8 cellular contexts compared by ENCODE assay signal in genomic region chr6:37699138-37699766, GRCh38. TPM values are rescaled to one million over a fixed set of nuclear protein-coding genes. Genes with fewer than 3 reads are reported as not detected.
DNase-seq lines count a peak whose midpoint lies in the region; ATAC-seq, FAIRE-seq and TF ChIP-seq lines count a peak whose summit lies in the region.

No MANE protein-coding gene starts in this region.

- TF ChIP-seq CTCF in pancreas (IDR thresholded peaks at IDR 0.05): no peak

- peak in 2 of 4 donors; percentile 66 to 72 for ATAC-seq in pancreas
- ATAC-seq in GM18870 (IDR thresholded peaks at IDR 0.05; ENCODE audit: unreplicated experiment): no peak
- no peak for ATAC-seq in HG03354 (IDR thresholded peaks at IDR 0.05; ENCODE audit: poor library complexity, severe bottlenecking, unreplicated experiment)

- 11 to 13% methylated on average over 31 to 32 of the region's 32 CpGs for WGBS in pancreas, 2 donors

- H3K4me3 ChIP-seq in effector memory CD4-positive, alpha-beta T cell (ENCODE audit: insufficient read depth, low read depth, low read length, poor library complexity, severe bottlenecking): peak overlapping the region; percentile 85
- peak overlapping the region; percentile 20 to 80 (median 57) for H3K4me3 ChIP-seq in pancreas

- peaks cover 14% of the 10 kb centered on the region for H3K4me1 ChIP-seq in effector memory CD4-positive, alpha-beta T cell (ENCODE audit: control insufficient read depth, insufficient read depth, low read length, poor library complexity, severe bottlenecking)
- H3K4me1 ChIP-seq in pancreas: peaks cover 0 to 8% (median 7%) of the 10 kb centered on the region in 3 donors

- no peak for FAIRE-seq in pancreas (lab: Jason Lieb, UNC)
- FAIRE-seq in urothelium cell line (lab: Jason Lieb, UNC): no peak

- H3K9me3 ChIP-seq in effector memory CD4-positive, alpha-beta T cell (ENCODE audit: control insufficient read depth, low read length): no peaks in the 10 kb centered on the region
- no peaks in the 10 kb centered on the region for H3K9me3 ChIP-seq in pancreas

- peaks cover 6% of the 10 kb centered on the region for H3K27me3 ChIP-seq in effector memory CD4-positive, alpha-beta T cell (replicated peaks; ENCODE audit: control insufficient read depth, insufficient read depth, low read length, poor library complexity, severe bottlenecking)
- peaks cover 0 to 5% (median 0%) of the 10 kb centered on the region in 4 donors for H3K27me3 ChIP-seq in pancreas

- intact Hi-C loops in pancreas (cut with DNase I): no loop called here

- no peaks in the 10 kb centered on the region for H3K36me3 ChIP-seq in effector memory CD4-positive, alpha-beta T cell (ENCODE audit: control insufficient read depth, insufficient read depth, low read length)
- no peaks in the 10 kb centered on the region for H3K36me3 ChIP-seq in pancreas

- H3K27ac ChIP-seq in effector memory CD4-positive, alpha-beta T cell (ENCODE audit: insufficient read depth, low read length, poor library complexity, severe bottlenecking): peak overlapping the region; percentile 61
- H3K27ac ChIP-seq in pancreas: no peak overlapping the region

- DNase-seq in NCI-H748 (lab: John Stamatoyannopoulos, UW; ENCODE audit: unreplicated experiment) (peak; percentile 94), NCI-H748 treated with DMSO at 0.1 percent for 48 hours (lab: John Stamatoyannopoulos, UW) (no peak), T follicular helper cell (ENCODE audit: low read depth) (peak; percentile 76), pancreas (peak in 3 of 6 donors; percentile 36 to 68 (median 45)), urothelium cell line (ENCODE audit: low spot score) (no peak)
- peak in 2 of 3 donors; percentile 63 to 69 for DNase-seq in effector memory CD4-positive, alpha-beta T cell

RNA-seq across cellular contexts. Expression of gene MDGA1, which starts 1.6 kb away (rescaled TPM):
- 1 to 10 TPM in 2 of 6 donors, under 1 TPM in 4; 0.09 to 3.4 (median 0.36) TPM for total RNA-seq in pancreas
- polyA plus RNA-seq in pancreas: 1 to 10 TPM in 1 of 2 donors, under 1 TPM in 1; 0.91 to 1.3 TPM

Comparison
In these comparisons a context has a peak if more than half of its experiments do, and no peak if none do; other contexts are left out.
1. DNase-seq: peak in NCI-H748 (single experiment), T follicular helper cell (single experiment) and effector memory CD4-positive, alpha-beta T cell (2 of 3); none in NCI-H748 treated with DMSO at 0.1 percent for 48 hours (single experiment) and urothelium cell line (single experiment).